Comparison of ENCODE assay signal across 10 cellular contexts in genomic region chr1:47178665-47179022, GRCh38. TPM values are rescaled to one million over a fixed set of nuclear protein-coding genes. Genes with fewer than 3 reads are reported as not detected.
DNase-seq lines count a peak whose midpoint lies in the region; ATAC-seq and TF ChIP-seq lines count a peak whose summit lies in the region.
"Had no signal": no experiment of that assay in that cellular context is flagged by ENCODE, and none has a peak within 500 bp of the region (broad histone marks: within the 10 kb centered on the region; RNA-seq: fewer than 3 reads in every experiment).

No MANE protein-coding gene starts in this region.

- peaks cover 12 to 19% (median 16%) of the 10 kb centered on the region in 3 donors for H3K4me1 ChIP-seq in skeletal muscle tissue (ENCODE audit: control insufficient read depth in 3 of 3, insufficient read depth in 3 of 3, low read length in 3 of 3)
- H3K4me1 ChIP-seq: colonic mucosa had no signal

- intact Hi-C loops in left ventricle myocardium superior (cut with micrococcal nuclease), result no loop called here

- no peak for ATAC-seq in left ventricle myocardium superior

- DNase-seq in NCI-H2227 (lab: John Stamatoyannopoulos, UW; ENCODE audit: unreplicated experiment) (peak; percentile 51), NCI-H2227 treated with DMSO at 0.1 percent for 48 hours (lab: John Stamatoyannopoulos, UW) (no peak), WERI-Rb-1 (no peak), fibroblast of pulmonary artery (ENCODE audit: low read depth) (no peak), left ventricle myocardium superior (no peak), NCI-H526 treated with DMSO at 0.1 percent for 48 hours (lab: John Stamatoyannopoulos, UW) (no peak), AML-193 (lab: John Stamatoyannopoulos, UW) (no peak)

- H3K9ac ChIP-seq in skeletal muscle tissue (ENCODE audit: low read depth in 1 of 3, low read length in 3 of 3), result peak overlapping the region in 2 of 3 donors; percentile 13 to 80

- TF ChIP-seq CTCF in WERI-Rb-1 (IDR thresholded peaks at IDR 0.05; ENCODE audit: low read depth, low read length) (no peak), fibroblast of pulmonary artery (IDR thresholded peaks at IDR 0.05; ENCODE audit: low read length, missing control alignments) (no peak)

- H3K9me3 ChIP-seq in WERI-Rb-1 (ENCODE audit: severe bottlenecking), result no peaks in the 10 kb centered on the region
- no peaks in the 10 kb centered on the region for H3K9me3 ChIP-seq in skeletal muscle tissue (ENCODE audit: control insufficient read depth in 3 of 3, low read length in 3 of 3)
- H3K9me3 ChIP-seq: colonic mucosa had no signal

- H3K4me3 ChIP-seq in WERI-Rb-1 (ENCODE audit: low read depth, low read length) (peak overlapping the region; percentile 31), fibroblast of pulmonary artery (replicated peaks; ENCODE audit: low read depth, low read length) (peak overlapping the region; percentile 36), skeletal muscle tissue (ENCODE audit: low read length in 3 of 3) (peak overlapping the region in 2 of 3 donors; percentile 73 to 82)

- H3K27ac ChIP-seq in WERI-Rb-1, result no peak overlapping the region
- no peak overlapping the region for H3K27ac ChIP-seq in skeletal muscle tissue (ENCODE audit: low read depth, low read length)

- H3K27me3 ChIP-seq in WERI-Rb-1 (ENCODE audit: insufficient read depth, low read depth, severe bottlenecking) (peaks cover 8% of the 10 kb centered on the region), skeletal muscle tissue (ENCODE audit: control insufficient read depth in 3 of 3, insufficient read depth in 3 of 3, low read length in 3 of 3) (peaks cover 9 to 27% (median 23%) of the 10 kb centered on the region in 3 donors)
- H3K27me3 ChIP-seq: colonic mucosa had no signal

- H3K36me3 ChIP-seq in WERI-Rb-1 (no peaks in the 10 kb centered on the region), skeletal muscle tissue (ENCODE audit: control insufficient read depth in 3 of 3, insufficient read depth in 3 of 3, low read length in 3 of 3) (no peaks in the 10 kb centered on the region)
- H3K36me3 ChIP-seq: colonic mucosa had no signal

RNA-seq across cellular contexts. Expression of gene PDZK1IP1, which starts 11.2 kb away (rescaled TPM):
- total RNA-seq in skeletal muscle tissue, result not detected
- not detected for total RNA-seq in left ventricle myocardium superior
- total RNA-seq: lung microvascular endothelial cell had no signal

RNA-seq across cellular contexts. Expression of gene CYP4A22, which starts 41.4 kb away (rescaled TPM):
- not detected for total RNA-seq in skeletal muscle tissue
- not detected for total RNA-seq in left ventricle myocardium superior
- total RNA-seq: colonic mucosa, lung microvascular endothelial cell had no signal

RNA-seq across cellular contexts. Expression of gene TAL1, which starts 53.4 kb away (rescaled TPM):
- 3.1 TPM for total RNA-seq in skeletal muscle tissue
- 3.7 TPM for total RNA-seq in left ventricle myocardium superior
